ENCODE assay signal across 8 cellular contexts in genomic region chr5:122846051-122846567, GRCh38. TPM values are rescaled to one million over a fixed set of nuclear protein-coding genes. Genes with fewer than 3 reads are reported as not detected.
A peak's percentile ranks its signal among the peaks of the same experiment; 100 is the strongest.
DNase-seq lines count a peak whose midpoint lies in the region; ATAC-seq and TF ChIP-seq lines count a peak whose summit lies in the region.

No MANE protein-coding gene starts in this region.

- H3K4me1 Mint-ChIP-seq in T-cell, result peaks cover 26 to 39% (median 27%) of the 10 kb centered on the region in 3 donors

- H3K4me1 ChIP-seq in heart right ventricle, result peaks cover 0 to 50% (median 13%) of the 10 kb centered on the region in 9 donors
- H3K4me1 ChIP-seq in fibroblast of lung (ENCODE audit: control insufficient read depth, extremely low read depth, insufficient read depth, low read length), result peaks cover 8% of the 10 kb centered on the region
- peaks cover 7% of the 10 kb centered on the region for H3K4me1 ChIP-seq in parathyroid adenoma

- H3K27me3 ChIP-seq in heart right ventricle, result no peaks in the 10 kb centered on the region
- no peaks in the 10 kb centered on the region for H3K27me3 ChIP-seq in fibroblast of lung (ENCODE audit: control insufficient read depth, insufficient read depth, low read length)
- no peaks in the 10 kb centered on the region for H3K27me3 ChIP-seq in parathyroid adenoma (ENCODE audit: control insufficient read depth, insufficient read depth, low read length)

- peak overlapping the region in 9 of 10 donors; percentile 85 to 93 (median 92) for H3K27ac ChIP-seq in heart right ventricle
- H3K27ac ChIP-seq in fibroblast of lung (ENCODE audit: insufficient read depth, low read length), result peak overlapping the region; percentile 73
- H3K27ac ChIP-seq in parathyroid adenoma, result peak overlapping the region; percentile 81

- peak overlapping the region; percentile 90 to 98 (median 96) for H3K4me3 ChIP-seq in heart right ventricle
- peak overlapping the region; percentile 67 to 89 (median 80) for H3K4me3 ChIP-seq in fibroblast of lung (replicated peaks in 1 of 4; ENCODE audit: control extremely low read depth in 1 of 4, insufficient read depth in 1 of 4, low read depth in 3 of 4, low read length in 4 of 4)
- peak overlapping the region; percentile 84 for H3K4me3 ChIP-seq in parathyroid adenoma (ENCODE audit: low read depth, low read length)

- H3K4me2 ChIP-seq in fibroblast of lung (ENCODE audit: extremely low read depth, insufficient read depth, low read length) (peak overlapping the region; percentile 92), parathyroid adenoma (ENCODE audit: low read length) (peak overlapping the region; percentile 67)

- H3K9me3 Mint-ChIP-seq in T-cell, result no peaks in the 10 kb centered on the region

- H3K9ac ChIP-seq in fibroblast of lung (ENCODE audit: insufficient read depth, low read length), result peak overlapping the region; percentile 83
- no peak overlapping the region for H3K9ac ChIP-seq in parathyroid adenoma

- WGBS in heart right ventricle, 2 donors, result 2 to 6% methylated on average over 6 of the region's 6 CpGs

- H4K20me1 ChIP-seq in fibroblast of lung (ENCODE audit: control insufficient read depth, extremely low read depth, insufficient read depth, low read length), result no peaks in the 10 kb centered on the region

- intact Hi-C loops in heart right ventricle (cut with DNase I) (loop anchor here in 5 of 10 donors (5.0 to 10.0 kb wide), 3 partner anchors 71 to 191 kb away; partner anchors contain the start of genes SNX2 (in 3 of the 5) and PPIC (in 2 of the 5)), left ventricle myocardium superior (cut with micrococcal nuclease) (no loop called here)

- H3K27me3 Mint-ChIP-seq in T-cell, result peaks cover 0 to 3% of the 10 kb centered on the region in 2 donors

- TF ChIP-seq CTCF in heart right ventricle (IDR thresholded peaks at IDR 0.05) (no peak), fibroblast of lung (conservative IDR thresholded peaks at IDR 0.05 in 1 of 2, IDR thresholded peaks at IDR 0.05 in 1 of 2; ENCODE audit: low read depth in 1 of 2, low read length in 2 of 2) (no peak), parathyroid adenoma (IDR thresholded peaks at IDR 0.05) (no peak)

- peak overlapping the region; percentile 77 to 86 (median 81) for H3K4me3 Mint-ChIP-seq in T-cell

- no peak for ATAC-seq in heart right ventricle
- ATAC-seq in left ventricle myocardium superior, result no peak
- no peak for ATAC-seq in T-cell (replicated peaks in 1 of 4)
- no peak for ATAC-seq in GM21576 (IDR thresholded peaks at IDR 0.05; ENCODE audit: unreplicated experiment)

- CTCF ChIA-PET in T-cell (lab: Charles Lee), result interaction anchor here in 1 of 2 donors (0.7 kb wide), 1 partner anchor 703 kb away, joined by 4 read pairs; no protein-coding TSS in a partner anchor

- H3K36me3 Mint-ChIP-seq in T-cell, result no peaks in the 10 kb centered on the region

- no peaks in the 10 kb centered on the region for H3K9me3 ChIP-seq in heart right ventricle
- H3K9me3 ChIP-seq in fibroblast of lung (ENCODE audit: control insufficient read depth, insufficient read depth, low read depth, low read length), result no peaks in the 10 kb centered on the region
- no peaks in the 10 kb centered on the region for H3K9me3 ChIP-seq in parathyroid adenoma (ENCODE audit: control insufficient read depth, low read length)

- H2AFZ ChIP-seq in fibroblast of lung (ENCODE audit: low read length) (peak overlapping the region; percentile 71), parathyroid adenoma (peak overlapping the region; percentile 95)

- H3K79me2 ChIP-seq in fibroblast of lung (ENCODE audit: control insufficient read depth, insufficient read depth, low read length) (peaks cover 1% of the 10 kb centered on the region), parathyroid adenoma (peaks cover 12% of the 10 kb centered on the region)

- no peak for DNase-seq in heart right ventricle
- no peak for DNase-seq in left ventricle myocardium superior
- DNase-seq in T-cell, result no peak
- peak; percentile 52 to 83 for DNase-seq in fibroblast of lung (ENCODE audit: low read depth in 2 of 2)
- no peak for DNase-seq in GDM1 (lab: John Stamatoyannopoulos, UW)
- DNase-seq in activated effector memory CD4-positive, alpha-beta T cell treated with Interleukin-2 at 50 U/mL for 16 hours, result no peak

- POLR2A ChIA-PET in T-cell (lab: Charles Lee), result no interaction called here

- H3K27ac Mint-ChIP-seq in T-cell, result peak overlapping the region; percentile 91

- H3K36me3 ChIP-seq in heart right ventricle, result no peaks in the 10 kb centered on the region
- H3K36me3 ChIP-seq in fibroblast of lung (ENCODE audit: control insufficient read depth, insufficient read depth, low read length), result no peaks in the 10 kb centered on the region
- no peaks in the 10 kb centered on the region for H3K36me3 ChIP-seq in parathyroid adenoma (ENCODE audit: control insufficient read depth, insufficient read depth, low read length)

RNA-seq across cellular contexts. Expression of gene SNX24, which starts 0.7 kb away (rescaled TPM):
- total RNA-seq in heart right ventricle (10 to 100 TPM; 11.7 to 16.3 (median 13.8) TPM), left ventricle myocardium superior (19.3 TPM), T-cell (1 to 10 TPM; 2.2 to 4.9 (median 3.8) TPM), fibroblast of lung (20.3 and 22.3 TPM in 2 replicates)
- polyA plus RNA-seq in heart right ventricle (10 to 100 TPM; 12.9 to 14.7 TPM), fibroblast of lung (12.9 and 13.4 TPM in 2 replicates)
- 16.6 and 20.8 TPM in 2 replicates for polyA plus RNA-seq in fibroblast of lung (2012)
- 2.7 TPM in 1 of 2 replicates, not detected in the other for polyA minus RNA-seq in fibroblast of lung (ENCODE audit: low replicate concordance)

Comparison
In these comparisons a context has a peak if more than half of its experiments do, and no peak if none do; other contexts are left out.
1. DNase-seq: peak in fibroblast of lung (2 of 2); none in heart right ventricle (0 of 2), left ventricle myocardium superior (single experiment), T-cell (0 of 34), GDM1 (single experiment) and activated effector memory CD4-positive, alpha-beta T cell treated with Interleukin-2 at 50 U/mL for 16 hours (single experiment).
2. Peak in every context shown above with its lines, with median percentiles within 50 percentile points of each other: H3K27ac ChIP-seq and H3K4me3 ChIP-seq.